1 cellular context compared by ENCODE assay signal in the genomic region with DNA sequence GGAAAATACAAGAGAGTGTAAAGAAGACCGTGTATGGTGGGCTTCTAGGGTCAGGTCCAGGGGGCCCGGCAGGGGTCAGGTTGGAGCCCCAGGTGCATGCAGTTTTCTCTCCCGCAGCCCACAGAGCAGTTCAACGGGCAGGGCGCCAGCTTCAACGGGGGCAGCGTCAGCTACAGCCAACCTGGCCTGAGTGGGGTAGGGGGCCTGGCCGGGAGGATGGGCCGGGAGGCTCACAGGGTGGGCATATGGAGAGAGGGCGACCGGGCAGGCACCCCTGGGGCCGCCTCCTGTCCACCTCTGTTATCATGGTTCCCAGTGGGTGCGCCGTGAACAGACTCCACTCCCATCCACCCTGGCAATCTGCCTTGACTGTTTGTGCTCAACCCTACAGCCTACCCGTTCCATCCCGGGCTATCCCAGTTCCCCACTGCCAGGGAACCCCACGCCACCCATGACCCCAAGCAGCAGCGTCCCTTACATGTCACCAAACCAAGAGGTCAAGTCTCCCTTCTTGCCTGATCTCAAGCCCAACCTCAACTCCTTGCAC.
TF ChIP-seq lines count a peak whose summit lies in the region.

No MANE protein-coding gene starts in this region.

TF ChIP-seq in GM12878, 131 proteins besides CTCF, POLR2A, EP300 and RAD21 (continued from another document):
- TF ChIP-seq ATF3 (IDR thresholded peaks at IDR 0.05; ENCODE audit: borderline replicate concordance, extremely low read depth, low read depth, low read length) (no peak), HSF1 (IDR thresholded peaks at IDR 0.05; ENCODE audit: low read depth, low read length) (no peak), CBX3 (IDR thresholded peaks at IDR 0.05; ENCODE audit: borderline replicate concordance, low read depth) (no peak), SUZ12 (IDR thresholded peaks at IDR 0.05; ENCODE audit: unreplicated experiment) (no peak), RAD51 (IDR thresholded peaks at IDR 0.05) (no peak), SMC3 (IDR thresholded peaks at IDR 0.05; ENCODE audit: borderline replicate concordance, low read length) (no peak), LARP7 (IDR thresholded peaks at IDR 0.05) (no peak)
- TF ChIP-seq, protein P1, sequence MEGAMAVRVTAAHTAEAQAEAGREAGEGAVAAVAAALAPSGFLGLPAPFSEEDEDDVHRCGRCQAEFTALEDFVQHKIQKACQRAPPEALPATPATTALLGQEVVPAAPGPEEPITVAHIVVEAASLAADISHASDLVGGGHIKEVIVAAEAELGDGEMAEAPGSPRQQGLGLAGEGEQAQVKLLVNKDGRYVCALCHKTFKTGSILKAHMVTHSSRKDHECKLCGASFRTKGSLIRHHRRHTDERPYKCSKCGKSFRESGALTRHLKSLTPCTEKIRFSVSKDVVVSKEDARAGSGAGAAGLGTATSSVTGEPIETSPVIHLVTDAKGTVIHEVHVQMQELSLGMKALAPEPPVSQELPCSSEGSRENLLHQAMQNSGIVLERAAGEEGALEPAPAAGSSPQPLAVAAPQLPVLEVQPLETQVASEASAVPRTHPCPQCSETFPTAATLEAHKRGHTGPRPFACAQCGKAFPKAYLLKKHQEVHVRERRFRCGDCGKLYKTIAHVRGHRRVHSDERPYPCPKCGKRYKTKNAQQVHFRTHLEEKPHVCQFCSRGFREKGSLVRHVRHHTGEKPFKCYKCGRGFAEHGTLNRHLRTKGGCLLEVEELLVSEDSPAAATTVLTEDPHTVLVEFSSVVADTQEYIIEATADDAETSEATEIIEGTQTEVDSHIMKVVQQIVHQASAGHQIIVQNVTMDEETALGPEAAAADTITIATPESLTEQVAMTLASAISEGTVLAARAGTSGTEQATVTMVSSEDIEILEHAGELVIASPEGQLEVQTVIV (IDR thresholded peaks at IDR 0.05; ENCODE audit: borderline replicate concordance, partially characterized antibody), result no peak
